In genomic region chr10:102814873-102815661, GRCh38 we compare ENCODE assay signal across 1 cellular context.
TF ChIP-seq lines count a peak whose summit lies in the region.

No MANE protein-coding gene starts in this region.

TF ChIP-seq in HepG2, 621 proteins besides CTCF, POLR2A, EP300 and RAD21 (continued from another document and continues in another):
- TF ChIP-seq KAT2B (IDR thresholded peaks at IDR 0.05; ENCODE audit: borderline replicate concordance, low read depth, low read length) (no peak), SIN3A (IDR thresholded peaks at IDR 0.05; ENCODE audit: borderline replicate concordance, low read depth, low read length) (0 out of 2 replicates have a peak, but pooled peaks have one; percentile 8), ZNF207 (IDR thresholded peaks at IDR 0.05; ENCODE audit: borderline replicate concordance) (no peak), SRY (CRISPR knock-in tag; IDR thresholded peaks at IDR 0.05) (peak; percentile 78; the same call in 1 of the 2 replicates), SALL1 (CRISPR knock-in tag; IDR thresholded peaks at IDR 0.05) (peak; percentile 93), ARHGAP35 (CRISPR knock-in tag; IDR thresholded peaks at IDR 0.05; ENCODE audit: borderline replicate concordance) (peak; percentile 39; the same call in 1 of the 2 replicates), ZNF331 (CRISPR knock-in tag; IDR thresholded peaks at IDR 0.05) (peak; percentile 80; the same call in 1 of the 2 replicates), FLYWCH1 (CRISPR knock-in tag; IDR thresholded peaks at IDR 0.05) (0 out of 2 replicates have a peak, but pooled peaks have one; percentile 71), KDM5A (IDR thresholded peaks at IDR 0.05; ENCODE audit: borderline replicate concordance, low read length) (0 out of 2 replicates have a peak, but pooled peaks have one; percentile 32), ZNF335 (CRISPR knock-in tag; IDR thresholded peaks at IDR 0.05) (0 out of 2 replicates have a peak, but pooled peaks have one; percentile 27), TBX3 (IDR thresholded peaks at IDR 0.05; ENCODE audit: borderline replicate concordance) (peak; percentile 14; the same call in 1 of the 2 replicates), ZSCAN30 (CRISPR knock-in tag; IDR thresholded peaks at IDR 0.05) (0 out of 2 replicates have a peak, but pooled peaks have one; percentile 62), CEBPG (CRISPR knock-in tag; IDR thresholded peaks at IDR 0.05) (peak; percentile 44; the same call in 1 of the 2 replicates), HNF1A (IDR thresholded peaks at IDR 0.05; ENCODE audit: low read depth) (no peak), HNF1A (CRISPR knock-in tag; IDR thresholded peaks at IDR 0.05; ENCODE audit: borderline replicate concordance) (0 out of 2 replicates have a peak, but pooled peaks have one; percentile 23), ZNF580 (CRISPR knock-in tag; IDR thresholded peaks at IDR 0.05; ENCODE audit: borderline replicate concordance, low read depth) (peak; percentile 71; the same call in 1 of the 2 replicates), MIXL1 (CRISPR knock-in tag; IDR thresholded peaks at IDR 0.05) (peak; percentile 82), KLF13 (CRISPR knock-in tag; IDR thresholded peaks at IDR 0.05) (no peak), PHF20 (CRISPR knock-in tag; IDR thresholded peaks at IDR 0.05) (peak; percentile 58; the same call in 1 of the 2 replicates), ZBTB7B (CRISPR knock-in tag; IDR thresholded peaks at IDR 0.05) (peak; percentile 36; the same call in 1 of the 2 replicates), MXI1 (IDR thresholded peaks at IDR 0.05; ENCODE audit: borderline replicate concordance, low read depth, low read length) (peak; percentile 64; the same call in 1 of the 3 replicates), NFKB2 (CRISPR knock-in tag; IDR thresholded peaks at IDR 0.05; ENCODE audit: borderline replicate concordance) (no peak; the same call in 1 of the 2 replicates), ZBTB33 (CRISPR knock-in tag; IDR thresholded peaks at IDR 0.05) (peak; percentile 12; the same call in 1 of the 2 replicates), HDAC1 (CRISPR knock-in tag; IDR thresholded peaks at IDR 0.05) (peak; percentile 74), RORA (CRISPR knock-in tag; IDR thresholded peaks at IDR 0.05) (peak; percentile 69; the same call in 1 of the 2 replicates), ZNF24 (IDR thresholded peaks at IDR 0.05) (peak; percentile 6; the same call in 1 of the 2 replicates), NR2C2 (CRISPR knock-in tag; IDR thresholded peaks at IDR 0.05; ENCODE audit: borderline replicate concordance) (peak; percentile 34; the same call in 1 of the 2 replicates), BHLHE40 (IDR thresholded peaks at IDR 0.05; ENCODE audit: low read length) (peak; percentile 91), ZNF770 (CRISPR knock-in tag; IDR thresholded peaks at IDR 0.05) (peak; percentile 49), ZBTB20 (CRISPR knock-in tag; IDR thresholded peaks at IDR 0.05; ENCODE audit: borderline replicate concordance, low read depth) (0 out of 2 replicates have a peak, but pooled peaks have one; percentile 49), NFYC (CRISPR knock-in tag; IDR thresholded peaks at IDR 0.05) (0 out of 2 replicates have a peak, but pooled peaks have one; percentile 7), KDM2A (CRISPR knock-in tag; IDR thresholded peaks at IDR 0.05; ENCODE audit: borderline replicate concordance, low read depth) (peak; percentile 77), PHF8 (CRISPR knock-in tag; IDR thresholded peaks at IDR 0.05) (peak; percentile 56), KDM4B (CRISPR knock-in tag; IDR thresholded peaks at IDR 0.05) (no peak), RXRA (CRISPR knock-in tag; IDR thresholded peaks at IDR 0.05) (peak; percentile 82), CBX5 (CRISPR knock-in tag; IDR thresholded peaks at IDR 0.05; ENCODE audit: borderline replicate concordance) (peak; percentile 71), MXD4 (CRISPR knock-in tag; IDR thresholded peaks at IDR 0.05) (peak; percentile 40; the same call in 1 of the 2 replicates), ZNF546 (CRISPR knock-in tag; conservative IDR thresholded peaks at IDR 0.05) (no peak), ZNF576 (CRISPR knock-in tag; IDR thresholded peaks at IDR 0.05) (no peak), E2F1 (CRISPR knock-in tag; IDR thresholded peaks at IDR 0.05) (no peak), ZNF597 (CRISPR knock-in tag; IDR thresholded peaks at IDR 0.05) (no peak), ZFP36L1 (CRISPR knock-in tag; IDR thresholded peaks at IDR 0.05) (peak; percentile 73), BRCA1 (CRISPR knock-in tag; IDR thresholded peaks at IDR 0.05) (0 out of 2 replicates have a peak, but pooled peaks have one; percentile 15), ZNF512B (CRISPR knock-in tag; IDR thresholded peaks at IDR 0.05; ENCODE audit: borderline replicate concordance) (0 out of 2 replicates have a peak, but pooled peaks have one; percentile 57), ZNF776 (CRISPR knock-in tag; IDR thresholded peaks at IDR 0.05) (no peak), YEATS2 (CRISPR knock-in tag; IDR thresholded peaks at IDR 0.05; ENCODE audit: borderline replicate concordance) (peak; percentile 57; the same call in 1 of the 2 replicates), ZBTB26 (CRISPR knock-in tag; IDR thresholded peaks at IDR 0.05; ENCODE audit: borderline replicate concordance) (peak; percentile 3; the same call in 1 of the 2 replicates), ZNF558 (CRISPR knock-in tag; IDR thresholded peaks at IDR 0.05; ENCODE audit: borderline replicate concordance) (peak; percentile 59; the same call in 1 of the 2 replicates), NR2F2 (IDR thresholded peaks at IDR 0.05; ENCODE audit: borderline replicate concordance, low read depth) (peak; percentile 58; the same call in 1 of the 2 replicates), ZNF256 (CRISPR knock-in tag; conservative IDR thresholded peaks at IDR 0.05) (no peak), GATAD1 (CRISPR knock-in tag; IDR thresholded peaks at IDR 0.05) (peak; percentile 66), ZFAT (CRISPR knock-in tag; conservative IDR thresholded peaks at IDR 0.05) (no peak), SKI (IDR thresholded peaks at IDR 0.05; ENCODE audit: partially characterized antibody) (peak; percentile 95)
